ENCODE assay signal across 3 cellular contexts in genomic region chr4:176406297-176406696, GRCh38.
TF ChIP-seq lines count a peak whose summit lies in the region.

No MANE protein-coding gene starts in this region.

TF ChIP-seq in SK-N-SH, 30 proteins besides CTCF, POLR2A, EP300 and RAD21 (continued from another document):
- TF ChIP-seq, protein P1, sequence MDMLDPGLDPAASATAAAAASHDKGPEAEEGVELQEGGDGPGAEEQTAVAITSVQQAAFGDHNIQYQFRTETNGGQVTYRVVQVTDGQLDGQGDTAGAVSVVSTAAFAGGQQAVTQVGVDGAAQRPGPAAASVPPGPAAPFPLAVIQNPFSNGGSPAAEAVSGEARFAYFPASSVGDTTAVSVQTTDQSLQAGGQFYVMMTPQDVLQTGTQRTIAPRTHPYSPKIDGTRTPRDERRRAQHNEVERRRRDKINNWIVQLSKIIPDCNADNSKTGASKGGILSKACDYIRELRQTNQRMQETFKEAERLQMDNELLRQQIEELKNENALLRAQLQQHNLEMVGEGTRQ (IDR thresholded peaks at IDR 0.05; ENCODE audit: borderline replicate concordance, low read depth, low read length) = no peak
- no peak for TF ChIP-seq RCOR1 (IDR thresholded peaks at IDR 0.05; ENCODE audit: low read length)
- TF ChIP-seq ZBTB33 (IDR thresholded peaks at IDR 0.05; ENCODE audit: borderline replicate concordance, low read depth) = no peak
- no peak for TF ChIP-seq MXI1 (IDR thresholded peaks at IDR 0.05; ENCODE audit: low read depth, low read length)
- no peak for TF ChIP-seq TEAD4 (IDR thresholded peaks at IDR 0.05; ENCODE audit: borderline replicate concordance, insufficient read depth)
- no peak for TF ChIP-seq MAX (IDR thresholded peaks at IDR 0.05; ENCODE audit: low read depth)
- no peak for TF ChIP-seq POLR2AphosphoS5 (IDR thresholded peaks at IDR 0.05; ENCODE audit: low read depth, low read length)
- no peak for TF ChIP-seq EZH2phosphoT487 (IDR thresholded peaks at IDR 0.05; ENCODE audit: borderline replicate concordance, low read depth)
- no peak for TF ChIP-seq FOXJ3 (CRISPR knock-in tag; IDR thresholded peaks at IDR 0.05)
- TF ChIP-seq TAF1 (IDR thresholded peaks at IDR 0.05; ENCODE audit: borderline replicate concordance, low read depth, low read length) = no peak
- TF ChIP-seq JUND (IDR thresholded peaks at IDR 0.05) = no peak
- TF ChIP-seq, protein P2, sequence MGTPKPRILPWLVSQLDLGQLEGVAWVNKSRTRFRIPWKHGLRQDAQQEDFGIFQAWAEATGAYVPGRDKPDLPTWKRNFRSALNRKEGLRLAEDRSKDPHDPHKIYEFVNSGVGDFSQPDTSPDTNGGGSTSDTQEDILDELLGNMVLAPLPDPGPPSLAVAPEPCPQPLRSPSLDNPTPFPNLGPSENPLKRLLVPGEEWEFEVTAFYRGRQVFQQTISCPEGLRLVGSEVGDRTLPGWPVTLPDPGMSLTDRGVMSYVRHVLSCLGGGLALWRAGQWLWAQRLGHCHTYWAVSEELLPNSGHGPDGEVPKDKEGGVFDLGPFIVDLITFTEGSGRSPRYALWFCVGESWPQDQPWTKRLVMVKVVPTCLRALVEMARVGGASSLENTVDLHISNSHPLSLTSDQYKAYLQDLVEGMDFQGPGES (IDR thresholded peaks at IDR 0.05; ENCODE audit: low read depth, low read length) = no peak
- no peak for TF ChIP-seq RXRA (IDR thresholded peaks at IDR 0.05; ENCODE audit: borderline replicate concordance, low read depth)
- no peak for TF ChIP-seq FOXM1 (IDR thresholded peaks at IDR 0.05; ENCODE audit: low read depth)
TF ChIP-seq in SK-N-SH: peak in this region for 0.

TF ChIP-seq in SK-N-SH treated with all-trans-retinoic acid at 6 μM for 48 hours, 23 proteins besides CTCF, POLR2A, EP300 and RAD21 (continued from another document):
- TF ChIP-seq CSRNP3 (CRISPR knock-in tag; IDR thresholded peaks at IDR 0.05) (no peak), ZNF8 (CRISPR knock-in tag; IDR thresholded peaks at IDR 0.05) (no peak), PATZ1 (CRISPR knock-in tag; IDR thresholded peaks at IDR 0.05; ENCODE audit: borderline replicate concordance) (no peak), ZC3H10 (CRISPR knock-in tag; IDR thresholded peaks at IDR 0.05) (no peak), ZNF565 (CRISPR knock-in tag; conservative IDR thresholded peaks at IDR 0.05; ENCODE audit: low read depth) (no peak), ZFP3 (CRISPR knock-in tag; IDR thresholded peaks at IDR 0.05) (no peak), ARNTL (CRISPR knock-in tag; IDR thresholded peaks at IDR 0.05; ENCODE audit: borderline replicate concordance, low read depth) (no peak), ZFP30 (CRISPR knock-in tag; IDR thresholded peaks at IDR 0.05) (no peak), ESRRG (CRISPR knock-in tag; IDR thresholded peaks at IDR 0.05) (no peak), ISL1 (CRISPR knock-in tag; IDR thresholded peaks at IDR 0.05) (no peak)
- TF ChIP-seq, protein P3, sequence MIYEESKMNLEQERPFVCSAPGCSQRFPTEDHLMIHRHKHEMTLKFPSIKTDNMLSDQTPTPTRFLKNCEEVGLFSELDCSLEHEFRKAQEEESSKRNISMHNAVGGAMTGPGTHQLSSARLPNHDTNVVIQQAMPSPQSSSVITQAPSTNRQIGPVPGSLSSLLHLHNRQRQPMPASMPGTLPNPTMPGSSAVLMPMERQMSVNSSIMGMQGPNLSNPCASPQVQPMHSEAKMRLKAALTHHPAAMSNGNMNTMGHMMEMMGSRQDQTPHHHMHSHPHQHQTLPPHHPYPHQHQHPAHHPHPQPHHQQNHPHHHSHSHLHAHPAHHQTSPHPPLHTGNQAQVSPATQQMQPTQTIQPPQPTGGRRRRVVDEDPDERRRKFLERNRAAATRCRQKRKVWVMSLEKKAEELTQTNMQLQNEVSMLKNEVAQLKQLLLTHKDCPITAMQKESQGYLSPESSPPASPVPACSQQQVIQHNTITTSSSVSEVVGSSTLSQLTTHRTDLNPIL (CRISPR knock-in tag; IDR thresholded peaks at IDR 0.05; ENCODE audit: low read depth) = no peak
- TF ChIP-seq, protein P4, sequence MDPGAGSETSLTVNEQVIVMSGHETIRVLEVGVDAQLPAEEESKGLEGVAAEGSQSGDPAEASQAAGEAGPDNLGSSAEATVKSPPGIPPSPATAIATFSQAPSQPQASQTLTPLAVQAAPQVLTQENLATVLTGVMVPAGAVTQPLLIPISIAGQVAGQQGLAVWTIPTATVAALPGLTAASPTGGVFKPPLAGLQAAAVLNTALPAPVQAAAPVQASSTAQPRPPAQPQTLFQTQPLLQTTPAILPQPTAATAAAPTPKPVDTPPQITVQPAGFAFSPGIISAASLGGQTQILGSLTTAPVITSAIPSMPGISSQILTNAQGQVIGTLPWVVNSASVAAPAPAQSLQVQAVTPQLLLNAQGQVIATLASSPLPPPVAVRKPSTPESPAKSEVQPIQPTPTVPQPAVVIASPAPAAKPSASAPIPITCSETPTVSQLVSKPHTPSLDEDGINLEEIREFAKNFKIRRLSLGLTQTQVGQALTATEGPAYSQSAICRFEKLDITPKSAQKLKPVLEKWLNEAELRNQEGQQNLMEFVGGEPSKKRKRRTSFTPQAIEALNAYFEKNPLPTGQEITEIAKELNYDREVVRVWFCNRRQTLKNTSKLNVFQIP (CRISPR knock-in tag; IDR thresholded peaks at IDR 0.05; ENCODE audit: borderline replicate concordance, low read depth) = no peak

TF ChIP-seq in neural cell, 6 proteins besides CTCF, POLR2A, EP300 and RAD21 (continued from another document):
- TF ChIP-seq REST (IDR thresholded peaks at IDR 0.05; ENCODE audit: borderline replicate concordance) (peak; percentile 76), SMC3 (conservative IDR thresholded peaks at IDR 0.05; ENCODE audit: poor library complexity) (no peak), EZH2 (IDR thresholded peaks at IDR 0.05; ENCODE audit: borderline replicate concordance, insufficient read depth, low read length, poor library complexity, severe bottlenecking) (no peak)
